ENCODE assay signal across 11 cellular contexts in genomic region chr10:97549587-97550322, GRCh38. TPM values are rescaled to one million over a fixed set of nuclear protein-coding genes. Genes with fewer than 3 reads are reported as not detected.
DNase-seq lines count a peak whose midpoint lies in the region; ATAC-seq and TF ChIP-seq lines count a peak whose summit lies in the region.
"Had no signal": no experiment of that assay in that cellular context is flagged by ENCODE, and none has a peak within 500 bp of the region (broad histone marks: within the 10 kb centered on the region; RNA-seq: fewer than 3 reads in every experiment).

No MANE protein-coding gene starts in this region.

- H3K4me3 ChIP-seq in BLaER1: no peak overlapping the region
- H3K4me3 ChIP-seq in RWPE2 (ENCODE audit: severe bottlenecking): no peak overlapping the region

- H3K27ac ChIP-seq in BLaER1 (no peak overlapping the region), RWPE2 (ENCODE audit: poor library complexity, severe bottlenecking) (peak overlapping the region; percentile 71)
- H3K27ac ChIP-seq: HL-60 had no signal

- H3K4me1 ChIP-seq in BLaER1 (0 out of 2 replicates have a peak, but pooled peaks cover 6% of the 10 kb centered on the region), RWPE2 (ENCODE audit: insufficient read depth, poor library complexity, severe bottlenecking) (peaks cover 17% of the 10 kb centered on the region)

- H3K9me3 Mint-ChIP-seq in osteocyte (ENCODE audit: unreplicated experiment) (no peaks in the 10 kb centered on the region), immature natural killer cell (no peaks in the 10 kb centered on the region)
- H3K9me3 Mint-ChIP-seq in T-helper 2 cell treated with Interferon-gamma antibody and Interleukin-4, amounts not matched to agents 5 μg/mL and 100 μg/mL, for 36 hours: no peaks in the 10 kb centered on the region

- H3K27me3 ChIP-seq in BLaER1: no peaks in the 10 kb centered on the region
- no peaks in the 10 kb centered on the region for H3K27me3 ChIP-seq in RWPE2 (ENCODE audit: insufficient read depth, poor library complexity, severe bottlenecking)

- H3K27ac Mint-ChIP-seq in osteocyte (ENCODE audit: unreplicated experiment): peak overlapping the region; percentile 69
- no peak overlapping the region for H3K27ac Mint-ChIP-seq in immature natural killer cell
- no peak overlapping the region for H3K27ac Mint-ChIP-seq in T-helper 2 cell treated with Interferon-gamma antibody and Interleukin-4, amounts not matched to agents 5 μg/mL and 100 μg/mL, for 36 hours

- peaks cover 37% of the 10 kb centered on the region for H3K4me1 Mint-ChIP-seq in osteocyte (ENCODE audit: unreplicated experiment)
- H3K4me1 Mint-ChIP-seq in immature natural killer cell: peaks cover 0 to 2% of the 10 kb centered on the region in 2 donors
- H3K4me1 Mint-ChIP-seq in T-helper 2 cell treated with Interferon-gamma antibody and Interleukin-4, amounts not matched to agents 5 μg/mL and 100 μg/mL, for 36 hours (ENCODE audit: low read depth): no peaks in the 10 kb centered on the region

- no peaks in the 10 kb centered on the region for H4K20me1 ChIP-seq in BLaER1

- DNase-seq in RWPE2 (ENCODE audit: low spot score) (no peak), head of caudate nucleus (peak; percentile 28 to 87 (median 70)), osteocyte (ENCODE audit: extremely low spot score, unreplicated experiment) (no peak), immature natural killer cell (no peak), HT-29 (ENCODE audit: low spot score) (no peak)
- DNase-seq in T-helper 2 cell treated with Interferon-gamma antibody and Interleukin-4, amounts not matched to agents 5 μg/mL and 100 μg/mL, for 36 hours (ENCODE audit: low spot score): no peak
- DNase-seq in activated CD8-positive, alpha-beta memory T cell treated with anti-CD3 and anti-CD28 coated beads, Interleukin-2, amount 50 U/mL, for 4 hours: no peak
- DNase-seq: stimulated activated CD4-positive, alpha-beta T cell treated with anti-CD3 and anti-CD28 coated beads, Interleukin-15, amount 100 ng/mL, for 24 hours had no signal

- H3K4me3 Mint-ChIP-seq in osteocyte (ENCODE audit: unreplicated experiment): no peak overlapping the region
- no peak overlapping the region for H3K4me3 Mint-ChIP-seq in immature natural killer cell
- H3K4me3 Mint-ChIP-seq in T-helper 2 cell treated with Interferon-gamma antibody and Interleukin-4, amounts not matched to agents 5 μg/mL and 100 μg/mL, for 36 hours: no peak overlapping the region

- ATAC-seq in RWPE2 (ENCODE audit: low read depth): peak; percentile 64

- H3K9ac ChIP-seq in BLaER1: peak overlapping the region; percentile 15; the same call in 1 of the 2 replicates

- TF ChIP-seq CTCF in RWPE2 (IDR thresholded peaks at IDR 0.05; ENCODE audit: poor library complexity, severe bottlenecking) (no peak), osteocyte (IDR thresholded peaks at IDR 0.05) (no peak)

- peaks cover 5% of the 10 kb centered on the region for H3K9me3 ChIP-seq in BLaER1
- no peaks in the 10 kb centered on the region for H3K9me3 ChIP-seq in RWPE2 (ENCODE audit: severe bottlenecking)

- no peaks in the 10 kb centered on the region for H3K36me3 ChIP-seq in BLaER1
- no peaks in the 10 kb centered on the region for H3K36me3 ChIP-seq in RWPE2 (ENCODE audit: low read depth)

- H3K36me3 Mint-ChIP-seq in osteocyte (ENCODE audit: unreplicated experiment): no peaks in the 10 kb centered on the region
- no peaks in the 10 kb centered on the region for H3K36me3 Mint-ChIP-seq in immature natural killer cell
- H3K36me3 Mint-ChIP-seq in T-helper 2 cell treated with Interferon-gamma antibody and Interleukin-4, amounts not matched to agents 5 μg/mL and 100 μg/mL, for 36 hours (ENCODE audit: low read depth): no peaks in the 10 kb centered on the region

- H3K27me3 Mint-ChIP-seq in osteocyte (ENCODE audit: unreplicated experiment): no peaks in the 10 kb centered on the region
- peaks cover 1 to 4% (median 2%) of the 10 kb centered on the region in 3 donors for H3K27me3 Mint-ChIP-seq in immature natural killer cell (ENCODE audit: low read depth in 3 of 3)
- H3K27me3 Mint-ChIP-seq in T-helper 2 cell treated with Interferon-gamma antibody and Interleukin-4, amounts not matched to agents 5 μg/mL and 100 μg/mL, for 36 hours (ENCODE audit: low read depth): no peaks in the 10 kb centered on the region

- intact Hi-C loops in head of caudate nucleus (cut with DNase I): loop anchor here (5.0 kb wide), 3 partner anchors 47 to 102 kb away; partner anchors contain the start of genes EXOSC1 and ZDHHC16

- H3K4me2 ChIP-seq in BLaER1: no peak overlapping the region

RNA-seq across cellular contexts. Expression of gene ANKRD2, which starts 22.8 kb away (rescaled TPM):
- not detected in 2 replicates for total RNA-seq in osteocyte
- not detected for polyA plus RNA-seq in immature natural killer cell
- 0.23 TPM in 1 of 2 replicates, not detected in the other for total RNA-seq in HT-29 (2014; rRNA removed; shearing (Covaris generic))

RNA-seq across cellular contexts. Expression of gene HOGA1, which starts 34.4 kb away (rescaled TPM):
- not detected in 2 replicates for total RNA-seq in osteocyte
- polyA plus RNA-seq in immature natural killer cell: not detected
- 0.26 and 0.36 TPM in 2 replicates for total RNA-seq in HT-29 (2014; rRNA removed; shearing (Covaris generic))

RNA-seq across cellular contexts. Expression of gene C10orf62, which starts 39.8 kb away (rescaled TPM):
- total RNA-seq in osteocyte: not detected in 2 replicates
- not detected for polyA plus RNA-seq in immature natural killer cell
- total RNA-seq in HT-29 (2014; rRNA removed; shearing (Covaris generic)): not detected in 2 replicates
- polyA plus RNA-seq: BJ had no signal

RNA-seq across cellular contexts. Expression of gene UBTD1, which starts 51.0 kb away (rescaled TPM):
- total RNA-seq in osteocyte: 25.6 and 27.7 TPM in 2 replicates
- polyA plus RNA-seq in immature natural killer cell: 1 to 10 TPM; 1.7 to 3.2 (median 2.9) TPM
- 21.2 and 23.5 TPM in 2 replicates for total RNA-seq in HT-29 (2014; rRNA removed; shearing (Covaris generic))

RNA-seq across cellular contexts. Expression of gene MMS19, which starts 51.5 kb away (rescaled TPM):
- total RNA-seq in osteocyte: 70.1 and 71.1 TPM in 2 replicates
- 10 to 100 TPM; 21.8 to 32.0 (median 29.6) TPM for polyA plus RNA-seq in immature natural killer cell
- total RNA-seq in HT-29 (2014; rRNA removed; shearing (Covaris generic)): 78.7 and 103 TPM in 2 replicates

Comparison
In these comparisons a context has a peak if more than half of its experiments do, and no peak if none do; other contexts are left out.
1. DNase-seq: peak in head of caudate nucleus (42 of 42); none in RWPE2 (single experiment), osteocyte (single experiment), immature natural killer cell (0 of 3), T-helper 2 cell treated with Interferon-gamma antibody and Interleukin-4, amounts not matched to agents 5 μg/mL and 100 μg/mL, for 36 hours (single experiment), activated CD8-positive, alpha-beta memory T cell treated with anti-CD3 and anti-CD28 coated beads, Interleukin-2, amount 50 U/mL, for 4 hours (single experiment) and HT-29 (single experiment).